16 cellular contexts compared by ENCODE assay signal in genomic region chr6:117441824-117442264, GRCh38. TPM values are rescaled to one million over a fixed set of nuclear protein-coding genes. Genes with fewer than 3 reads are reported as not detected.
DNase-seq lines count a peak whose midpoint lies in the region; ATAC-seq and TF ChIP-seq lines count a peak whose summit lies in the region.
"Had no signal": no experiment of that assay in that cellular context is flagged by ENCODE, and none has a peak within 500 bp of the region (broad histone marks: within the 10 kb centered on the region; RNA-seq: fewer than 3 reads in every experiment).

No MANE protein-coding gene starts in this region.

- in situ Hi-C loops in GM13976 (cut with MboI; ENCODE audit: low sequenced_read_pairs, unreplicated experiment): loop anchor here (10.0 kb wide), 1 partner anchor 113 kb away; no protein-coding TSS in a partner anchor

- peak; percentile 81 to 86 for ATAC-seq in lower lobe of right lung
- no peak for ATAC-seq in GM18858 (IDR thresholded peaks at IDR 0.05; ENCODE audit: unreplicated experiment)
- ATAC-seq: GM12878; stimulated activated effector memory CD8-positive, alpha-beta T cell treated with anti-CD3 and anti-CD28 coated beads, Interleukin-12 subunit alpha, Interleukin-12 subunit beta, amount 100 ng/mL, for 72 hours had no signal

- H3K9me3 ChIP-seq in lower lobe of right lung: no peaks in the 10 kb centered on the region
- H3K9me3 ChIP-seq: BE2C, prostate gland had no signal

- H3K27ac ChIP-seq in lower lobe of right lung: peak overlapping the region; percentile 19
- H3K27ac ChIP-seq: prostate gland had no signal

- H3K4me3 ChIP-seq in choroid plexus epithelial cell (ENCODE audit: low read depth, low read length) (no peak overlapping the region), lower lobe of right lung (no peak overlapping the region)
- H3K4me3 ChIP-seq: GM12878, prostate gland had no signal

- H3K27me3 ChIP-seq in lower lobe of right lung (ENCODE audit: low read depth): peaks cover 3% of the 10 kb centered on the region

- intact Hi-C loops in lower lobe of right lung (cut with DNase I): no loop called here

- H3K36me3 ChIP-seq in lower lobe of right lung: no peaks in the 10 kb centered on the region
- H3K36me3 ChIP-seq: BE2C, prostate gland had no signal

- TF ChIP-seq CTCF in choroid plexus epithelial cell (conservative IDR thresholded peaks at IDR 0.05; ENCODE audit: low read depth, low read length) (no peak), lower lobe of right lung (IDR thresholded peaks at IDR 0.05) (no peak), GM13976 (IDR thresholded peaks at IDR 0.05; ENCODE audit: borderline replicate concordance, control extremely low read depth, extremely low read depth, insufficient read depth, missing control alignments) (no peak)

- DNase-seq in ELR (ENCODE audit: low read depth) (peak; percentile 36), NOMO-1 treated with DMSO at 0.1 percent for 48 hours (lab: John Stamatoyannopoulos, UW; ENCODE audit: unreplicated experiment) (peak; percentile 63), choroid plexus epithelial cell (ENCODE audit: low read depth) (peak; percentile 83), lower lobe of right lung (no peak), GM13976 (ENCODE audit: low spot score) (no peak), activated T-cell treated with anti-CD3 and anti-CD28 coated beads for 4 hours (no peak), germinal center (ENCODE audit: low spot score) (no peak)
- DNase-seq: activated CD4-positive, alpha-beta memory T cell treated with anti-CD3 and anti-CD28 coated beads for 36 hours; activated effector memory CD4-positive, alpha-beta T cell treated with anti-CD3 and anti-CD28 coated beads, Interleukin-2, amount 50 U/mL, for 16 hours; BE2C; DMS79; stimulated activated CD4-positive, alpha-beta T cell treated with anti-CD3 and anti-CD28 coated beads, Interleukin-2, amount 100 ng/mL, for 48 hours had no signal

- H3K4me1 ChIP-seq in lower lobe of right lung: peaks cover 5% of the 10 kb centered on the region
- H3K4me1 ChIP-seq: BE2C, prostate gland had no signal

RNA-seq across cellular contexts. Expression of gene ROS1, which starts 16.1 kb away (rescaled TPM):
- total RNA-seq in lower lobe of right lung: 151 TPM
- total RNA-seq: activated CD4-positive, alpha-beta memory T cell treated with anti-CD3 and anti-CD28 coated beads for 36 hours had no signal

RNA-seq across cellular contexts. Expression of gene DCBLD1, which starts 40.6 kb away (rescaled TPM):
- 18.3 TPM for total RNA-seq in lower lobe of right lung

Comparison
In these comparisons a context has a peak if more than half of its experiments do, and no peak if none do; other contexts are left out.
1. DNase-seq: peak in ELR (single experiment), NOMO-1 treated with DMSO at 0.1 percent for 48 hours (single experiment) and choroid plexus epithelial cell (single experiment); none in lower lobe of right lung (single experiment), GM13976 (single experiment), activated T-cell treated with anti-CD3 and anti-CD28 coated beads for 4 hours (single experiment) and germinal center (single experiment).